Comparison of ENCODE assay signal across 1 cellular context in the genomic region with DNA sequence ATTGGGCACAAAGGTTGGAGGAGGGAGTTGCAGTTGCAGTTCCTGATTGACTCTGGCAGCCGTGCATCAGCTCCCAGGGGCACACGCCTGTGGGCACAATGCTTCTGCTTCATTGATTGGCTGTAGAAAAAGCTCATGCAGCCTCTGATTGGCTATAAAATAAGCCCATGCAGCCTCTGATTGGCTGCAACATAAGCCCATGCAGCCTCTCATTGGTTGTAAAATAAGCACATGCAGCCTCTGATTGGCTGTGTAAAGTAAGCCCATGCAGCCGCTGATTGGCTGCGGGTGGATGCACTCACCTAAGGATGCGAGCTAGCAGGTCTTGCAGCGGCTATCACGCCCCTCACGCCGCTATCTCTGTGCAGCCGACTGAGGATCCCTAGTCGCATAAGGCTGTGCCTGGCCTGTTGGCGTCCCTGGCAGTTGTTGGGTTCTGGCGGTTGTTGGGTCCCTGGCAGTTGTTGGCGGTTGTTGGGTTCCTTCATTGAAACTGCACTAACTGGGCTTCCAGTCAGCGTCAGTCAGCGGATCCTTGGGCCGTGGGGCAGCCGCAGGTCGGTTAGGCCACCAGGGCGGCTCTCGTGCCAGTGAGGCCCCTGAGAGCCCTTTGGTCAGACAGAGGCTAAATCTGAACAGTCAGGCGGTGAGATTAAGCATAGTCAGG.
TF ChIP-seq lines count a peak whose summit lies in the region.

A gene (plus strand): TSS at position 295 of the 667 bp plus-strand sequence. CDS start 12,993 bp downstream, outside the sequence.

TF ChIP-seq in GM12878, 131 proteins besides CTCF, POLR2A, EP300 and RAD21:
- TF ChIP-seq, protein P1, sequence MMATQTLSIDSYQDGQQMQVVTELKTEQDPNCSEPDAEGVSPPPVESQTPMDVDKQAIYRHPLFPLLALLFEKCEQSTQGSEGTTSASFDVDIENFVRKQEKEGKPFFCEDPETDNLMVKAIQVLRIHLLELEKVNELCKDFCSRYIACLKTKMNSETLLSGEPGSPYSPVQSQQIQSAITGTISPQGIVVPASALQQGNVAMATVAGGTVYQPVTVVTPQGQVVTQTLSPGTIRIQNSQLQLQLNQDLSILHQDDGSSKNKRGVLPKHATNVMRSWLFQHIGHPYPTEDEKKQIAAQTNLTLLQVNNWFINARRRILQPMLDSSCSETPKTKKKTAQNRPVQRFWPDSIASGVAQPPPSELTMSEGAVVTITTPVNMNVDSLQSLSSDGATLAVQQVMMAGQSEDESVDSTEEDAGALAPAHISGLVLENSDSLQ (IDR thresholded peaks at IDR 0.05), result 0 out of 2 replicates have a peak, but pooled peaks have one; percentile 10
- TF ChIP-seq ZNF217 (IDR thresholded peaks at IDR 0.05), result no peak
